Comparison of ENCODE assay signal across 14 cellular contexts in the genomic region with DNA sequence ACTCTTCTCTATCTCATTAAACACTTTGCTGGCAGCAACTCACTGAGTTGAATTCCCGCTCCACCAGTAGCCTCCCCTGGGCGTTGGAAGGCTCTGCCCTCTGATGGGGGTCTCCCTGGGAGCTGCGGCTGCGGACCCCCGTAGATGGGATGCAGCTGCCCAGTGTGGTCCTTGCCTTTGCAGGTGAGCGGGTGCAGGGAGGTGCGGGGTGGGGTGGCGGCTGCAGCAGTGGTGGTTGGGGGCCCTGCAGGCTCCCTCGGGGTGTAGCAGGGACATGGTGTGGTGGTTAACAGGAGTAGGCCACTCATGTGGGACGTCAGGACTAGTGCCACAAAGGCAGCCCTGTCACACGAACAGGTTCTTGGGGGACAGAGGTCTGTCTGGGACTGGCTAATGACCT. TPM values are rescaled to one million over a fixed set of nuclear protein-coding genes. Genes with fewer than 3 reads are reported as not detected.
DNase-seq lines count a peak whose midpoint lies in the region; ATAC-seq and TF ChIP-seq lines count a peak whose summit lies in the region.
"Had no signal": no experiment of that assay in that cellular context is flagged by ENCODE, and none has a peak within 500 bp of the region (broad histone marks: within the 10 kb centered on the region; RNA-seq: fewer than 3 reads in every experiment).

No MANE protein-coding gene starts in this region.

- no peaks in the 10 kb centered on the region for H3K36me3 ChIP-seq in endodermal cell (ENCODE audit: control insufficient read depth, insufficient read depth, low read length)
- H3K36me3 ChIP-seq in tibial nerve = no peaks in the 10 kb centered on the region
- no peaks in the 10 kb centered on the region for H3K36me3 ChIP-seq in A673 (ENCODE audit: insufficient read depth, low read length, poor library complexity, severe bottlenecking)
- no peaks in the 10 kb centered on the region for H3K36me3 ChIP-seq in adrenal gland (replicated peaks in 1 of 2)

- H3K36me3 Mint-ChIP-seq in activated naive CD4-positive, alpha-beta T cell treated with anti-CD3 and anti-CD28 coated beads, Interleukin-2, amount 50 U/mL, for 24 hours = peaks cover 8% of the 10 kb centered on the region
- H3K36me3 Mint-ChIP-seq in activated B cell treated with CpG ODN at 0.5 μM for 24 hours (ENCODE audit: low read depth) = peaks cover 30% of the 10 kb centered on the region
- no peaks in the 10 kb centered on the region for H3K36me3 Mint-ChIP-seq in endodermal cell (ENCODE audit: low read depth)
- H3K36me3 Mint-ChIP-seq: mesothelial cell of epicardium had no signal

- ATAC-seq in activated B cell treated with CpG ODN at 0.5 μM for 24 hours (ENCODE audit: low read depth) = no peak
- ATAC-seq in HG03095 (IDR thresholded peaks at IDR 0.05; ENCODE audit: unreplicated experiment) = no peak
- ATAC-seq: esophagus mucosa had no signal

- H3K27me3 ChIP-seq in endodermal cell (ENCODE audit: control insufficient read depth, insufficient read depth, low read length, poor library complexity, severe bottlenecking) (peaks cover 26% of the 10 kb centered on the region), tibial nerve (no peaks in the 10 kb centered on the region), A673 (replicated peaks; ENCODE audit: insufficient read depth, low read depth, low read length, poor library complexity) (no peaks in the 10 kb centered on the region), adrenal gland (no peaks in the 10 kb centered on the region)

- TF ChIP-seq POLR2A in tibial nerve (IDR thresholded peaks at IDR 0.05) (no peak), adrenal gland (IDR thresholded peaks at IDR 0.05) (no peak)

- peaks cover 5% of the 10 kb centered on the region for H3K4me1 ChIP-seq in endodermal cell (ENCODE audit: control insufficient read depth, insufficient read depth, low read length)
- H3K4me1 ChIP-seq in tibial nerve = peaks cover 2 to 85% (median 66%) of the 10 kb centered on the region in 4 donors
- H3K4me1 ChIP-seq in A673 (ENCODE audit: insufficient read depth, low read length, poor library complexity, severe bottlenecking) = peaks cover 49% of the 10 kb centered on the region
- H3K4me1 ChIP-seq in adrenal gland (replicated peaks in 1 of 2) = peaks cover 42 to 60% of the 10 kb centered on the region in 2 donors

- CTCF ChIA-PET in activated B cell treated with CpG ODN at 0.5 μM for 24 hours (lab: Charles Lee) = interaction anchor here (1.0 to 2.1 kb wide), 6 partner anchors 13 to 434 kb away, joined by 3 to 17 read pairs (median 6); no protein-coding TSS in a partner anchor
- CTCF ChIA-PET in A673 (lab: Charles Lee) = no interaction called here

- H3K9me3 ChIP-seq in endodermal cell (ENCODE audit: control insufficient read depth, low read length) (no peaks in the 10 kb centered on the region), tibial nerve (no peaks in the 10 kb centered on the region), A673 (ENCODE audit: low read depth, low read length, poor library complexity, severe bottlenecking) (no peaks in the 10 kb centered on the region), adrenal gland (replicated peaks in 1 of 3) (no peaks in the 10 kb centered on the region)

- intact Hi-C loops in activated B cell treated with CpG ODN at 0.5 μM for 24 hours (cut with micrococcal nuclease) = loop anchor here (1.0 to 10.0 kb wide), 3 partner anchors 42 to 254 kb away; a partner anchor contains a TSS
- intact Hi-C loops in A673 (cut with micrococcal nuclease; ENCODE audit: unreplicated experiment) = no loop called here
- intact Hi-C loops in adrenal gland (cut with DNase I) = no loop called here

- no peaks in the 10 kb centered on the region for H3K9me3 Mint-ChIP-seq in activated naive CD4-positive, alpha-beta T cell treated with anti-CD3 and anti-CD28 coated beads, Interleukin-2, amount 50 U/mL, for 24 hours
- H3K9me3 Mint-ChIP-seq in activated B cell treated with CpG ODN at 0.5 μM for 24 hours (no peaks in the 10 kb centered on the region), endodermal cell (no peaks in the 10 kb centered on the region)
- H3K9me3 Mint-ChIP-seq: mesothelial cell of epicardium had no signal

- DNase-seq in activated naive CD4-positive, alpha-beta T cell treated with Interleukin-2 at 50 U/mL for 16 hours = no peak
- DNase-seq in activated B cell treated with CpG ODN at 0.5 μM for 24 hours = no peak
- DNase-seq in endodermal cell = peak; percentile 34
- no peak for DNase-seq in tibial nerve (ENCODE audit: low spot score in 2 of 2)
- no peak for DNase-seq in A673 (ENCODE audit: low spot score)
- DNase-seq in adrenal gland = no peak
- DNase-seq: Calu3, HCEC 1CT, KBM-7, NCI-H2029 had no signal

- TF ChIP-seq CTCF in activated B cell treated with CpG ODN at 0.5 μM for 24 hours (IDR thresholded peaks at IDR 0.05) = no peak
- no peak for TF ChIP-seq CTCF in endodermal cell (conservative IDR thresholded peaks at IDR 0.05)
- no peak for TF ChIP-seq CTCF in tibial nerve (IDR thresholded peaks at IDR 0.05)
- no peak for TF ChIP-seq CTCF in A673 (conservative IDR thresholded peaks at IDR 0.05; ENCODE audit: low read depth, low read length)
- TF ChIP-seq CTCF in adrenal gland (IDR thresholded peaks at IDR 0.05) = no peak

- POLR2A ChIA-PET in activated B cell treated with CpG ODN at 0.5 μM for 24 hours (lab: Charles Lee) (interaction anchor here (0.6 to 7.8 kb wide), 19 partner anchors 10 to 550 kb away, joined by 3 to 222 read pairs (median 6); a partner anchor contains a TSS), A673 (lab: Charles Lee; ENCODE audit: low non-redundant PET) (no interaction called here)

- H3K9ac ChIP-seq in endodermal cell (ENCODE audit: extremely low read depth, low read length, poor library complexity, severe bottlenecking) = no peak overlapping the region

- H3K27me3 Mint-ChIP-seq in activated naive CD4-positive, alpha-beta T cell treated with anti-CD3 and anti-CD28 coated beads, Interleukin-2, amount 50 U/mL, for 24 hours = no peaks in the 10 kb centered on the region
- H3K27me3 Mint-ChIP-seq in activated B cell treated with CpG ODN at 0.5 μM for 24 hours (no peaks in the 10 kb centered on the region), endodermal cell (ENCODE audit: insufficient read depth) (peaks cover 40% of the 10 kb centered on the region)

- 96 to 100% methylated on average over 5 to 11 of the region's 11 CpGs for WGBS in endodermal cell (ENCODE audit: insufficient coverage in 1 of 2, insufficient read length in 1 of 2), 2 experiments
- 85 to 87% methylated on average over 11 of the region's 11 CpGs for WGBS in tibial nerve, 2 donors
- WGBS in adrenal gland, 4 donors = 88 to 92% (median 90%) methylated on average over 10 to 11 of the region's 11 CpGs

- H3K4me3 Mint-ChIP-seq in activated naive CD4-positive, alpha-beta T cell treated with anti-CD3 and anti-CD28 coated beads, Interleukin-2, amount 50 U/mL, for 24 hours = peak overlapping the region; percentile 77
- no peak overlapping the region for H3K4me3 Mint-ChIP-seq in activated B cell treated with CpG ODN at 0.5 μM for 24 hours
- no peak overlapping the region for H3K4me3 Mint-ChIP-seq in endodermal cell
- H3K4me3 Mint-ChIP-seq: mesothelial cell of epicardium had no signal

- H3K27ac ChIP-seq in endodermal cell (ENCODE audit: low read depth, low read length) (no peak overlapping the region), tibial nerve (peak overlapping the region in 3 of 4 donors; percentile 42 to 94 (median 76)), A673 (ENCODE audit: low read depth, low read length, poor library complexity, severe bottlenecking) (no peak overlapping the region), adrenal gland (no peak overlapping the region)

- TF ChIP-seq EP300 in tibial nerve (IDR thresholded peaks at IDR 0.05) = no peak

- H3K4me3 ChIP-seq in endodermal cell (ENCODE audit: low read length) (no peak overlapping the region), tibial nerve (no peak overlapping the region), A673 (ENCODE audit: low read depth, low read length, poor library complexity, severe bottlenecking) (no peak overlapping the region), adrenal gland (no peak overlapping the region)

- H3K27ac Mint-ChIP-seq in activated naive CD4-positive, alpha-beta T cell treated with anti-CD3 and anti-CD28 coated beads, Interleukin-2, amount 50 U/mL, for 24 hours = peak overlapping the region; percentile 99
- H3K27ac Mint-ChIP-seq in activated B cell treated with CpG ODN at 0.5 μM for 24 hours = peak overlapping the region; percentile 88
- H3K27ac Mint-ChIP-seq in endodermal cell = no peak overlapping the region
- H3K27ac Mint-ChIP-seq: mesothelial cell of epicardium had no signal

- H3K4me1 Mint-ChIP-seq in activated naive CD4-positive, alpha-beta T cell treated with anti-CD3 and anti-CD28 coated beads, Interleukin-2, amount 50 U/mL, for 24 hours = peaks cover 87% of the 10 kb centered on the region
- H3K4me1 Mint-ChIP-seq in activated B cell treated with CpG ODN at 0.5 μM for 24 hours = peaks cover 97% of the 10 kb centered on the region
- H3K4me1 Mint-ChIP-seq in endodermal cell = peaks cover 42% of the 10 kb centered on the region

- no TSS peak for BruUV-seq in A673 (replicated peaks; lab: Mats Ljungman, UMichigan)

RNA-seq across cellular contexts. Expression of a gene that starts 42.0 kb away (rescaled TPM):
- total RNA-seq in activated B cell treated with CpG ODN at 0.5 μM for 24 hours = 99.8 and 108 TPM in 2 replicates
- total RNA-seq in endodermal cell = 10 to 100 TPM; 41.6 to 63.5 TPM
- polyA plus RNA-seq in endodermal cell (2013, experiment 1 of 2) = 85.8 TPM
- 77.5 TPM for polyA plus RNA-seq in endodermal cell (2013, experiment 2 of 2)
- 10 to 100 TPM; 47.9 to 78.6 (median 60.0) TPM for total RNA-seq in tibial nerve
- 80.5 and 94.6 TPM in 2 replicates for total RNA-seq in A673 (2021)
- total RNA-seq in adrenal gland = 100 to 1,000 TPM in 4 of 8 donors, 10 to 100 TPM in 4; 54.1 to 220 (median 95.5) TPM
- 100 to 1,000 TPM in 1 of 3 donors, 10 to 100 TPM in 2; 22.3 to 164 (median 39.1) TPM for polyA plus RNA-seq in adrenal gland

Comparison
In these comparisons a context has a peak if more than half of its experiments do, and no peak if none do; other contexts are left out.
1. H3K27ac ChIP-seq: peak in tibial nerve (3 of 4); none in endodermal cell (single experiment), A673 (single experiment) and adrenal gland (0 of 5).